In the genomic region with DNA sequence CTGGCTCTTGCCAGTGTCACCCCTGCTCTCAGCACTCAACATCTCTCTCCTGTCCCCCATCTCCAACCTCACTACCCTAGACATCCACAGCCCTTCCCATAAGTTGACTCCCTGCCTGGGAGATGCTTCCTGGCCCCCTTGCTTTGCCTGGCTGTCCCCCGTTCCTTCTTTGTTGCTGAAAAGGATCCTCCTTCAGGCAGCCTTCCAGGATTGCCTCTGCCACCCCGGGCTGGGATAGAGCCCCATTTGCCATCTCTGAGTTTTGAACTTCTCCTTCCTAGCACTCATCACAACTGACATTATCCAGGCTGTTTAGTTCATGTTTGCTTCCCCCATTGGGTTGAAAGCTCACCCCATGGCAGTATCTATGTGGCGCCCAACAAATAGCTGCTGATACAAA, we compare ENCODE assay signal across 35 cellular contexts.
"Had no signal": no experiment of that assay in that cellular context is flagged by ENCODE, and none has a peak within 500 bp of the region (broad histone marks: within the 10 kb centered on the region; RNA-seq: fewer than 3 reads in every experiment).

No MANE protein-coding gene starts in this region.

- ATAC-seq: activated CD4-positive, alpha-beta T cell treated with anti-CD3 and anti-CD28 coated beads for 36 hours; activated CD8-positive, alpha-beta memory T cell treated with anti-CD3 and anti-CD28 coated beads, Interleukin-2, amount 10 ng/mL, durations not matched to agents 7 days and 5 days; activated CD8-positive, alpha-beta T cell treated with anti-CD3 and anti-CD28 coated beads, Interleukin-2, amount 10 ng/mL, durations not matched to agents 7 days and 5 days; activated naive CD8-positive, alpha-beta T cell treated with anti-CD3 and anti-CD28 coated beads, Interleukin-2, amount 50 U/mL, for 24 hours; body of pancreas; gastroesophageal sphincter; T-cell had no signal

- H3K27ac ChIP-seq: adrenal gland, body of pancreas, cardiac muscle cell, epithelial cell of prostate, esophagus squamous epithelium, gastroesophageal sphincter had no signal

- H3K27me3 Mint-ChIP-seq: activated CD4-positive, alpha-beta memory T cell treated with anti-CD3 and anti-CD28 coated beads for 36 hours; activated CD8-positive, alpha-beta memory T cell treated with anti-CD3 and anti-CD28 coated beads, Interleukin-2, amount 10 ng/mL, durations not matched to agents 7 days and 5 days; activated naive CD4-positive, alpha-beta T cell treated with anti-CD3 and anti-CD28 coated beads, Interleukin-2, amount 50 U/mL, for 24 hours; activated naive CD8-positive, alpha-beta T cell treated with anti-CD3 and anti-CD28 coated beads for 36 hours; T-cell had no signal

- H3K36me3 ChIP-seq: adrenal gland, cardiac muscle cell, esophagus squamous epithelium, gastroesophageal sphincter had no signal

- DNase-seq: activated CD4-positive, alpha-beta memory T cell treated with anti-CD3 and anti-CD28 coated beads for 36 hours; activated CD4-positive, alpha-beta T cell treated with anti-CD3 and anti-CD28 coated beads for 36 hours; activated CD4-positive, alpha-beta T cell treated with anti-CD3 and anti-CD28 coated beads, Interleukin-2, amount 10 ng/mL, durations not matched to agents 24 days and 14 days; activated CD4-positive, CD25-positive, alpha-beta regulatory T cell; activated CD4-positive, CD25-positive, alpha-beta regulatory T cell treated with anti-CD3 and anti-CD28 coated beads, Interleukin-2, amount 50 U/mL, for 72 hours; activated CD8-positive, alpha-beta memory T cell treated with anti-CD3 and anti-CD28 coated beads, Interleukin-2, amount 10 ng/mL, durations not matched to agents 7 days and 5 days; activated CD8-positive, alpha-beta memory T cell treated with anti-CD3 and anti-CD28 coated beads, Interleukin-2, amount 50 U/mL, for 4 hours; activated CD8-positive, alpha-beta T cell treated with anti-CD3 and anti-CD28 coated beads, Interleukin-2, amount 10 ng/mL, durations not matched to agents 7 days and 5 days; activated effector memory CD4-positive, alpha-beta T cell treated with anti-CD3 and anti-CD28 coated beads, Interleukin-2, amount 50 U/mL, for 16 hours; activated naive CD4-positive, alpha-beta T cell treated with anti-CD3 and anti-CD28 coated beads for 36 hours; activated naive CD8-positive, alpha-beta T cell treated with anti-CD3 and anti-CD28 coated beads for 36 hours; activated naive CD8-positive, alpha-beta T cell treated with anti-CD3 and anti-CD28 coated beads, Interleukin-2, amount 50 U/mL, for 24 hours; activated T-cell treated with anti-CD3 and anti-CD28 coated beads, Interleukin-2, amount 50 U/mL, for 1 hour; activated T-cell treated with anti-CD3 and anti-CD28 coated beads, Interleukin-2, amount 50 U/mL, for 48 hours; adrenal gland; amygdala; aorta; body of pancreas; central memory CD4-positive, alpha-beta T cell; cortex of kidney; dermis blood vessel endothelial cell; effector CD8-positive, alpha-beta T cell; esophagus squamous epithelium; foreskin melanocyte; SW 1271; T-cell had no signal

- H3K27ac Mint-ChIP-seq: activated CD4-positive, alpha-beta memory T cell treated with anti-CD3 and anti-CD28 coated beads for 36 hours; activated CD4-positive, alpha-beta T cell treated with anti-CD3 and anti-CD28 coated beads for 36 hours; activated CD4-positive, alpha-beta T cell treated with anti-CD3 and anti-CD28 coated beads, Interleukin-2, amount 10 ng/mL, durations not matched to agents 24 days and 14 days; activated CD8-positive, alpha-beta memory T cell treated with anti-CD3 and anti-CD28 coated beads, Interleukin-2, amount 10 ng/mL, durations not matched to agents 7 days and 5 days; activated CD8-positive, alpha-beta T cell treated with anti-CD3 and anti-CD28 coated beads, Interleukin-2, amount 10 ng/mL, durations not matched to agents 7 days and 5 days; activated naive CD4-positive, alpha-beta T cell treated with anti-CD3 and anti-CD28 coated beads for 36 hours; activated naive CD8-positive, alpha-beta T cell treated with anti-CD3 and anti-CD28 coated beads for 36 hours; activated naive CD8-positive, alpha-beta T cell treated with anti-CD3 and anti-CD28 coated beads, Interleukin-2, amount 50 U/mL, for 24 hours; activated T-helper 1 cell treated with anti-CD3 and anti-CD28 coated beads, Interleukin-12 subunit alpha, Interleukin-12 subunit beta, Interleukin-2, Interleukin-4 antibody, amounts not matched to agents 30 ng/mL and 10 ng/mL and 1 ng/mL, durations not matched to agents 14 hours and 24 hours and 36 hours; activated T-helper 2 cell treated with anti-CD3 and anti-CD28 coated beads, Interferon-gamma antibody, Interleukin-2, Interleukin-4, amounts not matched to agents 10 μg/mL and 5 μg/mL and 100 μg/mL, durations not matched to agents 14 hours and 24 hours and 36 hours; T-cell; T-helper 1 cell treated with Interleukin-12 subunit alpha and Interleukin-12 subunit beta and Interleukin-4 antibody, amounts not matched to agents 30 μg/mL and 1 μg/mL, for 36 hours had no signal

- H3K4me3 Mint-ChIP-seq: activated CD4-positive, alpha-beta memory T cell treated with anti-CD3 and anti-CD28 coated beads for 36 hours; activated CD4-positive, alpha-beta T cell treated with anti-CD3 and anti-CD28 coated beads for 36 hours; activated CD4-positive, alpha-beta T cell treated with anti-CD3 and anti-CD28 coated beads, Interleukin-2, amount 10 ng/mL, durations not matched to agents 24 days and 14 days; activated CD8-positive, alpha-beta memory T cell treated with anti-CD3 and anti-CD28 coated beads, Interleukin-2, amount 10 ng/mL, durations not matched to agents 7 days and 5 days; activated CD8-positive, alpha-beta T cell treated with anti-CD3 and anti-CD28 coated beads, Interleukin-2, amount 10 ng/mL, durations not matched to agents 7 days and 5 days; activated naive CD4-positive, alpha-beta T cell treated with anti-CD3 and anti-CD28 coated beads for 36 hours; activated naive CD4-positive, alpha-beta T cell treated with anti-CD3 and anti-CD28 coated beads, Interleukin-2, amount 50 U/mL, for 24 hours; activated naive CD8-positive, alpha-beta T cell treated with anti-CD3 and anti-CD28 coated beads for 36 hours; activated naive CD8-positive, alpha-beta T cell treated with anti-CD3 and anti-CD28 coated beads, Interleukin-2, amount 50 U/mL, for 24 hours; activated T-helper 1 cell treated with anti-CD3 and anti-CD28 coated beads, Interleukin-12 subunit alpha, Interleukin-12 subunit beta, Interleukin-2, Interleukin-4 antibody, amounts not matched to agents 30 ng/mL and 10 ng/mL and 1 ng/mL, durations not matched to agents 14 hours and 24 hours and 36 hours; T-cell; T-helper 1 cell treated with Interleukin-12 subunit alpha and Interleukin-12 subunit beta and Interleukin-4 antibody, amounts not matched to agents 30 μg/mL and 1 μg/mL, for 36 hours had no signal

- H3K9me3 Mint-ChIP-seq: activated CD4-positive, alpha-beta T cell treated with anti-CD3 and anti-CD28 coated beads, Interleukin-2, amount 10 ng/mL, durations not matched to agents 24 days and 14 days; activated naive CD4-positive, alpha-beta T cell treated with anti-CD3 and anti-CD28 coated beads, Interleukin-2, amount 50 U/mL, for 24 hours; activated naive CD8-positive, alpha-beta T cell treated with anti-CD3 and anti-CD28 coated beads for 36 hours; activated naive CD8-positive, alpha-beta T cell treated with anti-CD3 and anti-CD28 coated beads, Interleukin-2, amount 50 U/mL, for 24 hours; activated T-helper 1 cell treated with anti-CD3 and anti-CD28 coated beads, Interleukin-12 subunit alpha, Interleukin-12 subunit beta, Interleukin-2, Interleukin-4 antibody, amounts not matched to agents 30 ng/mL and 10 ng/mL and 1 ng/mL, durations not matched to agents 14 hours and 24 hours and 36 hours; activated T-helper 2 cell treated with anti-CD3 and anti-CD28 coated beads, Interferon-gamma antibody, Interleukin-2, Interleukin-4, amounts not matched to agents 10 μg/mL and 5 μg/mL and 100 μg/mL, durations not matched to agents 14 hours and 24 hours and 36 hours; T-cell; T-helper 1 cell treated with Interleukin-12 subunit alpha and Interleukin-12 subunit beta and Interleukin-4 antibody, amounts not matched to agents 30 μg/mL and 1 μg/mL, for 36 hours had no signal

- H3K9me3 ChIP-seq: adrenal gland, body of pancreas, esophagus squamous epithelium had no signal

- H3K36me3 Mint-ChIP-seq: activated CD4-positive, alpha-beta memory T cell treated with anti-CD3 and anti-CD28 coated beads for 36 hours; activated CD8-positive, alpha-beta memory T cell treated with anti-CD3 and anti-CD28 coated beads, Interleukin-2, amount 10 ng/mL, durations not matched to agents 7 days and 5 days; activated naive CD4-positive, alpha-beta T cell treated with anti-CD3 and anti-CD28 coated beads, Interleukin-2, amount 50 U/mL, for 24 hours; activated naive CD8-positive, alpha-beta T cell treated with anti-CD3 and anti-CD28 coated beads for 36 hours; T-cell had no signal

- H3K4me1 Mint-ChIP-seq: activated CD4-positive, alpha-beta T cell treated with anti-CD3 and anti-CD28 coated beads for 36 hours had no signal

- H3K4me3 ChIP-seq: adrenal gland, body of pancreas, cardiac muscle cell, esophagus squamous epithelium, gastroesophageal sphincter had no signal

- H3K4me1 ChIP-seq: adrenal gland, body of pancreas, esophagus squamous epithelium, gastroesophageal sphincter had no signal

- FAIRE-seq: endometrium, endothelial cell of umbilical vein had no signal

- H3K27me3 ChIP-seq: adrenal gland, body of pancreas, cardiac muscle cell had no signal
